Comparison of ENCODE assay signal across 2 cellular contexts in genomic region chr4:152944678-152945320, GRCh38.
TF ChIP-seq lines count a peak whose summit lies in the region.

No MANE protein-coding gene starts in this region.

TF ChIP-seq in liver, 16 proteins besides CTCF, POLR2A, EP300 and RAD21:
- TF ChIP-seq RXRA (IDR thresholded peaks at IDR 0.05) (no peak), NR2F2 (IDR thresholded peaks at IDR 0.05) (peak; percentile 47), YY1 (IDR thresholded peaks at IDR 0.05) (no peak)

TF ChIP-seq in HepG2, 621 proteins besides CTCF, POLR2A, EP300 and RAD21:
- TF ChIP-seq ZNF451 (CRISPR knock-in tag; IDR thresholded peaks at IDR 0.05) = no peak
- no peak for TF ChIP-seq EHMT2 (IDR thresholded peaks at IDR 0.05; ENCODE audit: borderline replicate concordance, low read depth, low read length)
- no peak for TF ChIP-seq LRRFIP1 (CRISPR knock-in tag; conservative IDR thresholded peaks at IDR 0.05)
- no peak for TF ChIP-seq TRIM24 (CRISPR knock-in tag; IDR thresholded peaks at IDR 0.05)
- no peak for TF ChIP-seq SP140L (CRISPR knock-in tag; IDR thresholded peaks at IDR 0.05; ENCODE audit: borderline replicate concordance)
- TF ChIP-seq HNRNPUL1 (IDR thresholded peaks at IDR 0.05; ENCODE audit: low read depth, low read length) = no peak
- TF ChIP-seq, protein P1, sequence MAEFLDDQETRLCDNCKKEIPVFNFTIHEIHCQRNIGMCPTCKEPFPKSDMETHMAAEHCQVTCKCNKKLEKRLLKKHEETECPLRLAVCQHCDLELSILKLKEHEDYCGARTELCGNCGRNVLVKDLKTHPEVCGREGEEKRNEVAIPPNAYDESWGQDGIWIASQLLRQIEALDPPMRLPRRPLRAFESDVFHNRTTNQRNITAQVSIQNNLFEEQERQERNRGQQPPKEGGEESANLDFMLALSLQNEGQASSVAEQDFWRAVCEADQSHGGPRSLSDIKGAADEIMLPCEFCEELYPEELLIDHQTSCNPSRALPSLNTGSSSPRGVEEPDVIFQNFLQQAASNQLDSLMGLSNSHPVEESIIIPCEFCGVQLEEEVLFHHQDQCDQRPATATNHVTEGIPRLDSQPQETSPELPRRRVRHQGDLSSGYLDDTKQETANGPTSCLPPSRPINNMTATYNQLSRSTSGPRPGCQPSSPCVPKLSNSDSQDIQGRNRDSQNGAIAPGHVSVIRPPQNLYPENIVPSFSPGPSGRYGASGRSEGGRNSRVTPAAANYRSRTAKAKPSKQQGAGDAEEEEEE (CRISPR knock-in tag; IDR thresholded peaks at IDR 0.05; ENCODE audit: borderline replicate concordance) = no peak
- no peak for TF ChIP-seq MAFK (conservative IDR thresholded peaks at IDR 0.05 in 1 of 2, IDR thresholded peaks at IDR 0.05 in 1 of 2; ENCODE audit: low read length in 2 of 2)
- TF ChIP-seq PRDM4 (CRISPR knock-in tag; IDR thresholded peaks at IDR 0.05; ENCODE audit: borderline replicate concordance) = no peak
- TF ChIP-seq ZNF235 (CRISPR knock-in tag; IDR thresholded peaks at IDR 0.05; ENCODE audit: borderline replicate concordance) = no peak
- TF ChIP-seq GFI1 (CRISPR knock-in tag; IDR thresholded peaks at IDR 0.05; ENCODE audit: borderline replicate concordance) = no peak
